Comparison of ENCODE assay signal across 8 cellular contexts in genomic region chr22:49959782-49960158, GRCh38. TPM values are rescaled to one million over a fixed set of nuclear protein-coding genes. Genes with fewer than 3 reads are reported as not detected.
A peak's percentile ranks its signal among the peaks of the same experiment; 100 is the strongest.
DNase-seq lines count a peak whose midpoint lies in the region; ATAC-seq, FAIRE-seq and TF ChIP-seq lines count a peak whose summit lies in the region.

No MANE protein-coding gene starts in this region.

- H3K4me1 ChIP-seq in K562 (replicated peaks in 1 of 2; ENCODE audit: control insufficient read depth in 2 of 2, insufficient read depth in 2 of 2, low read length in 2 of 2), result peaks cover 20 to 86% of the 10 kb centered on the region in 2 experiments

- intact Hi-C loops in activated naive CD4-positive, alpha-beta T cell treated with anti-CD3 and anti-CD28 coated beads for 36 hours (cut with micrococcal nuclease), result loop anchor here (1.0 to 5.0 kb wide), 5 partner anchors 14 to 566 kb away; partner anchors contain the start of gene SCO2
- intact Hi-C loops in K562 (cut with micrococcal nuclease), result no loop called here

- H3K9me3 ChIP-seq in KOPT-K1 (ENCODE audit: insufficient read depth, low read length, poor library complexity, severe bottlenecking), result no peaks in the 10 kb centered on the region
- H3K9me3 ChIP-seq in K562 (replicated peaks; ENCODE audit: control insufficient read depth, insufficient read depth, low read depth, low read length), result no peaks in the 10 kb centered on the region

- no peak; the same call in 2 of the 3 replicates for ATAC-seq in K562

- TSS peak; percentile 95 for BruUV-seq in K562 (replicated peaks; lab: Mats Ljungman, UMichigan)

- peaks cover 30% of the 10 kb centered on the region for H3K36me3 Mint-ChIP-seq in activated naive CD4-positive, alpha-beta T cell treated with anti-CD3 and anti-CD28 coated beads for 36 hours (ENCODE audit: low read depth)

- H3K9ac ChIP-seq in K562 (ENCODE audit: insufficient read depth in 1 of 2, low read depth in 2 of 2, low read length in 2 of 2), result peak overlapping the region; percentile 88 to 95

- peaks cover 18% of the 10 kb centered on the region for H3K4me1 Mint-ChIP-seq in activated naive CD4-positive, alpha-beta T cell treated with anti-CD3 and anti-CD28 coated beads for 36 hours (ENCODE audit: low read depth)

- peak overlapping the region; percentile 93 for H3K27ac Mint-ChIP-seq in activated naive CD4-positive, alpha-beta T cell treated with anti-CD3 and anti-CD28 coated beads for 36 hours

- no peak for TF ChIP-seq CTCF in K562 (IDR thresholded peaks at IDR 0.05 in 2 of 3, conservative IDR thresholded peaks at IDR 0.05 in 1 of 3; ENCODE audit: insufficient read depth in 2 of 3, low read depth in 1 of 3, low read length in 3 of 3)

- H3K9me1 ChIP-seq in K562 (ENCODE audit: control insufficient read depth, insufficient read depth, low read length), result no peaks in the 10 kb centered on the region

- TF ChIP-seq EP300 in K562 (IDR thresholded peaks at IDR 0.05; ENCODE audit: low read length), result no peak

- H3K36me3 ChIP-seq in KOPT-K1 (ENCODE audit: insufficient read depth, low read length) (peaks cover 31% of the 10 kb centered on the region), K562 (ENCODE audit: control insufficient read depth, insufficient read depth, low read length) (peaks cover 31% of the 10 kb centered on the region; the same call in 1 of the 3 replicates)

- peak overlapping the region; percentile 84 for H3K4me3 Mint-ChIP-seq in activated naive CD4-positive, alpha-beta T cell treated with anti-CD3 and anti-CD28 coated beads for 36 hours

- FAIRE-seq in K562 (lab: Jason Lieb, UNC), result no peak

- no peaks in the 10 kb centered on the region for H3K9me3 Mint-ChIP-seq in activated naive CD4-positive, alpha-beta T cell treated with anti-CD3 and anti-CD28 coated beads for 36 hours

- no peaks in the 10 kb centered on the region for H3K27me3 ChIP-seq in K562 (ENCODE audit: control insufficient read depth in 2 of 2, insufficient read depth in 2 of 2, low read length in 2 of 2)
- H3K27me3 ChIP-seq in layer of hippocampus (ENCODE audit: control insufficient read depth, insufficient read depth, low read length), result no peaks in the 10 kb centered on the region

- H4K20me1 ChIP-seq in K562 (replicated peaks; ENCODE audit: control insufficient read depth, insufficient read depth, low read length), result peaks cover 15% of the 10 kb centered on the region

- DNase-seq in activated naive CD4-positive, alpha-beta T cell treated with anti-CD3 and anti-CD28 coated beads for 36 hours, result peak; percentile 65
- DNase-seq in activated naive CD4-positive, alpha-beta T cell (lab: John Stamatoyannopoulos, UW), result no peak
- DNase-seq in K562 (ENCODE audit: extremely low read depth in 1 of 4, low spot score in 3 of 4), result no peak
- DNase-seq in NCI-H128 (lab: John Stamatoyannopoulos, UW; ENCODE audit: unreplicated experiment), result no peak
- no peak for DNase-seq in ecto neural progenitor cell (ENCODE audit: low spot score)

- CTCF ChIA-PET in activated naive CD4-positive, alpha-beta T cell treated with anti-CD3 and anti-CD28 coated beads for 36 hours (lab: Charles Lee), result interaction anchor here (0.8 to 1.6 kb wide), 3 partner anchors 13 to 192 kb away, joined by 3 to 4 read pairs (median 4); no protein-coding TSS in a partner anchor
- CTCF ChIA-PET in K562 (lab: Yijun Ruan, JAX; ENCODE audit: low intra/inter-chr PET ratio), result no interaction called here

- WGBS in K562 (ENCODE audit: insufficient coverage, low coverage, missing lambda C conversion rate), result 0% methylated on average over 2 of the region's 21 CpGs

- peaks cover 43% of the 10 kb centered on the region for H3K79me2 ChIP-seq in K562 (ENCODE audit: control insufficient read depth, insufficient read depth, low read length)

- H3K4me3 ChIP-seq in K562, result peak overlapping the region; percentile 76

- H3K27ac ChIP-seq in KOPT-K1 (ENCODE audit: low read depth, low read length, poor library complexity, severe bottlenecking) (peak overlapping the region; percentile 92), K562 (ENCODE audit: extremely low read depth, low read depth, low read length) (peak overlapping the region; percentile 94), layer of hippocampus (ENCODE audit: low read depth, low read length) (peak overlapping the region; percentile 97), temporal lobe (ENCODE audit: low read depth, low read length) (peak overlapping the region; percentile 88)

- in situ Hi-C loops in K562 (cut with MboI), result no loop called here

- no peaks in the 10 kb centered on the region for H3K27me3 Mint-ChIP-seq in activated naive CD4-positive, alpha-beta T cell treated with anti-CD3 and anti-CD28 coated beads for 36 hours (ENCODE audit: low read depth)

- no peak for TF ChIP-seq RAD21 in K562 (CRISPR knock-in tag; conservative IDR thresholded peaks at IDR 0.05 in 1 of 2, IDR thresholded peaks at IDR 0.05 in 1 of 2)

- peak overlapping the region; percentile 90 for H3K4me2 ChIP-seq in K562 (ENCODE audit: insufficient read depth, low read length)

- POLR2A ChIA-PET in K562 (lab: Yijun Ruan, JAX), result interaction anchor here (0.6 to 2.9 kb wide), 5 partner anchors 8 to 16 kb away, joined by 3 to 10 read pairs (median 4); no protein-coding TSS in a partner anchor

- no peak for TF ChIP-seq POLR2A in K562 (conservative IDR thresholded peaks at IDR 0.05)

- H2AFZ ChIP-seq in K562 (ENCODE audit: low read depth, low read length), result peak overlapping the region; percentile 70

RNA-seq across cellular contexts. Expression of gene PIM3, which starts 0.8 kb away (rescaled TPM):
- total RNA-seq in activated naive CD4-positive, alpha-beta T cell treated with anti-CD3 and anti-CD28 coated beads for 36 hours, result 100 to 1,000 TPM; 202 to 210 TPM
- 8.4 and 19.1 TPM in 2 replicates for total RNA-seq in K562 (2011; cell fraction: chromatin; rRNA removed; ENCODE audit: low replicate concordance)
- 31.2 and 35.0 TPM in 2 replicates for total RNA-seq in K562 (2011; cell fraction: nucleolus; rRNA removed)
- 9.8 and 13.2 TPM in 2 replicates for total RNA-seq in K562 (2011; cell fraction: nucleoplasm; rRNA removed)
- total RNA-seq in K562 (2014; rRNA removed) (37.0 and 41.1 TPM in 2 replicates), K562 (2014; rRNA removed; fragmentation: Illumina TruSeq; extraction: Trizol) (4.2 and 4.3 TPM in 2 replicates), K562 (2015; rRNA removed; fragmentation: Illumina TruSeq; extraction: Trizol) (11.9 and 13.8 TPM in 2 replicates), K562 (2021) (40.5 and 41.3 TPM in 2 replicates), temporal lobe (8.9 TPM)
- polyA plus RNA-seq in K562 (2011; rRNA removed) (5.3 and 8.0 TPM in 2 replicates), K562 (2014; fragmentation: Illumina TruSeq; extraction: Trizol) (4.4 and 11.4 TPM in 2 replicates), K562 (2014; fragmentation: Nextera tagmentation; extraction: Ambion mirVana) (under 1 TPM; 0.24 to 0.57 TPM), K562 (2014; rRNA removed) (34.1 and 35.4 TPM in 2 replicates)
- 13.4 and 28.9 TPM in 2 replicates for polyA plus RNA-seq in K562 (2011; cell fraction: cytosol; rRNA removed)
- polyA plus RNA-seq in K562 (2011; cell fraction: nucleus; rRNA removed), result 36.6 and 49.9 TPM in 2 replicates
- polyA plus RNA-seq in K562 (2012), result 18.0 and 35.9 TPM in 2 replicates
- 0.99 and 1.4 TPM in 2 replicates for polyA minus RNA-seq in K562 (2011; rRNA and poly(A)+ RNA removed)
- polyA minus RNA-seq in K562 (2011; cell fraction: cytosol; rRNA and poly(A)+ RNA removed), result 7.1 and 7.7 TPM in 2 replicates
- polyA minus RNA-seq in K562 (2011; cell fraction: nucleus; rRNA and poly(A)+ RNA removed), result 10.2 and 10.6 TPM in 2 replicates

RNA-seq across cellular contexts. Expression of gene CRELD2, which starts 41.3 kb away (rescaled TPM):
- 10 to 100 TPM; 15.3 to 16.2 TPM for total RNA-seq in activated naive CD4-positive, alpha-beta T cell treated with anti-CD3 and anti-CD28 coated beads for 36 hours
- total RNA-seq in K562 (2011; cell fraction: chromatin; rRNA removed; ENCODE audit: low replicate concordance), result 25.0 and 46.1 TPM in 2 replicates
- 45.8 and 49.4 TPM in 2 replicates for total RNA-seq in K562 (2011; cell fraction: nucleolus; rRNA removed)
- 32.0 and 37.3 TPM in 2 replicates for total RNA-seq in K562 (2011; cell fraction: nucleoplasm; rRNA removed)
- total RNA-seq in K562 (2014; rRNA removed) (25.3 and 33.2 TPM in 2 replicates), K562 (2014; rRNA removed; fragmentation: Illumina TruSeq; extraction: Trizol) (4.9 and 6.3 TPM in 2 replicates), K562 (2015; rRNA removed; fragmentation: Illumina TruSeq; extraction: Trizol) (10.1 and 10.7 TPM in 2 replicates), K562 (2021) (19.5 and 19.8 TPM in 2 replicates), temporal lobe (8.6 TPM)
- polyA plus RNA-seq in K562 (2011; rRNA removed) (8.8 and 12.4 TPM in 2 replicates), K562 (2014; fragmentation: Illumina TruSeq; extraction: Trizol) (6.3 and 9.3 TPM in 2 replicates), K562 (2014; fragmentation: Nextera tagmentation; extraction: Ambion mirVana) (1 to 10 TPM in 1 of 2 experiments, under 1 TPM in 1; 0.96 to 1.5 TPM), K562 (2014; rRNA removed) (19.9 and 22.4 TPM in 2 replicates)
- 12.4 and 16.3 TPM in 2 replicates for polyA plus RNA-seq in K562 (2011; cell fraction: cytosol; rRNA removed)
- 34.7 and 37.7 TPM in 2 replicates for polyA plus RNA-seq in K562 (2011; cell fraction: nucleus; rRNA removed)
- 18.1 and 28.6 TPM in 2 replicates for polyA plus RNA-seq in K562 (2012)
- polyA minus RNA-seq in K562 (2011; rRNA and poly(A)+ RNA removed), result 2.1 and 2.4 TPM in 2 replicates
- 5.1 and 6.0 TPM in 2 replicates for polyA minus RNA-seq in K562 (2011; cell fraction: cytosol; rRNA and poly(A)+ RNA removed)
- 5.1 and 5.8 TPM in 2 replicates for polyA minus RNA-seq in K562 (2011; cell fraction: nucleus; rRNA and poly(A)+ RNA removed)

RNA-seq across cellular contexts. Expression of gene ALG12, which starts 41.5 kb away (rescaled TPM):
- 1 to 10 TPM; 7.4 to 9.6 TPM for total RNA-seq in activated naive CD4-positive, alpha-beta T cell treated with anti-CD3 and anti-CD28 coated beads for 36 hours
- total RNA-seq in K562 (2011; cell fraction: chromatin; rRNA removed; ENCODE audit: low replicate concordance), result 6.2 and 18.5 TPM in 2 replicates
- total RNA-seq in K562 (2011; cell fraction: nucleolus; rRNA removed), result 20.3 and 21.8 TPM in 2 replicates
- total RNA-seq in K562 (2011; cell fraction: nucleoplasm; rRNA removed), result 13.6 and 15.7 TPM in 2 replicates
- total RNA-seq in K562 (2014; rRNA removed) (3.4 and 5.8 TPM in 2 replicates), K562 (2014; rRNA removed; fragmentation: Illumina TruSeq; extraction: Trizol) (0.83 and 2.0 TPM in 2 replicates), K562 (2015; rRNA removed; fragmentation: Illumina TruSeq; extraction: Trizol) (3.7 and 3.8 TPM in 2 replicates), K562 (2021) (8.5 and 11.0 TPM in 2 replicates), temporal lobe (5.4 TPM)
- polyA plus RNA-seq in K562 (2011; rRNA removed) (2.6 and 3.9 TPM in 2 replicates), K562 (2014; fragmentation: Illumina TruSeq; extraction: Trizol) (4.0 and 7.3 TPM in 2 replicates), K562 (2014; fragmentation: Nextera tagmentation; extraction: Ambion mirVana) (under 1 TPM; 0.20 to 0.62 TPM), K562 (2014; rRNA removed) (4.9 and 5.8 TPM in 2 replicates)
- polyA plus RNA-seq in K562 (2011; cell fraction: cytosol; rRNA removed), result 2.9 and 4.5 TPM in 2 replicates
- 14.0 and 20.4 TPM in 2 replicates for polyA plus RNA-seq in K562 (2011; cell fraction: nucleus; rRNA removed)
- polyA plus RNA-seq in K562 (2012), result 8.3 and 9.5 TPM in 2 replicates
- polyA minus RNA-seq in K562 (2011; rRNA and poly(A)+ RNA removed), result 2.2 and 3.7 TPM in 2 replicates
- polyA minus RNA-seq in K562 (2011; cell fraction: cytosol; rRNA and poly(A)+ RNA removed), result 3.6 and 3.7 TPM in 2 replicates
- 1.4 and 2.8 TPM in 2 replicates for polyA minus RNA-seq in K562 (2011; cell fraction: nucleus; rRNA and poly(A)+ RNA removed)

RNA-seq across cellular contexts. Expression of gene IL17REL, which starts 52.8 kb away (rescaled TPM):
- under 1 TPM; 0.12 to 0.15 TPM for total RNA-seq in activated naive CD4-positive, alpha-beta T cell treated with anti-CD3 and anti-CD28 coated beads for 36 hours
- total RNA-seq in K562 (2011; cell fraction: chromatin; rRNA removed; ENCODE audit: low replicate concordance), result 0.30 and 1.3 TPM in 2 replicates
- total RNA-seq in K562 (2011; cell fraction: nucleolus; rRNA removed), result 0.53 and 0.83 TPM in 2 replicates
- 0.66 and 0.76 TPM in 2 replicates for total RNA-seq in K562 (2011; cell fraction: nucleoplasm; rRNA removed)
- total RNA-seq in K562 (2014; rRNA removed) (0.05 and 0.29 TPM in 2 replicates), K562 (2014; rRNA removed; fragmentation: Illumina TruSeq; extraction: Trizol) (not detected in 2 replicates), K562 (2015; rRNA removed; fragmentation: Illumina TruSeq; extraction: Trizol) (0.11 and 0.15 TPM in 2 replicates), K562 (2021) (0.22 and 0.42 TPM in 2 replicates), temporal lobe (0.25 TPM)
- polyA plus RNA-seq in K562 (2011; rRNA removed) (0.05 and 0.06 TPM in 2 replicates), K562 (2014; fragmentation: Illumina TruSeq; extraction: Trizol) (0.08 TPM in 1 of 2 replicates, not detected in the other), K562 (2014; fragmentation: Nextera tagmentation; extraction: Ambion mirVana) (not detected), K562 (2014; rRNA removed) (0.08 and 0.11 TPM in 2 replicates)
- 0.03 and 0.16 TPM in 2 replicates for polyA plus RNA-seq in K562 (2011; cell fraction: cytosol; rRNA removed)
- polyA plus RNA-seq in K562 (2011; cell fraction: nucleus; rRNA removed), result 0.25 and 0.57 TPM in 2 replicates
- polyA plus RNA-seq in K562 (2012), result 0.17 and 0.18 TPM in 2 replicates
- not detected in 2 replicates for polyA minus RNA-seq in K562 (2011; rRNA and poly(A)+ RNA removed)
- not detected in 2 replicates for polyA minus RNA-seq in K562 (2011; cell fraction: cytosol; rRNA and poly(A)+ RNA removed)
- 0.54 and 0.56 TPM in 2 replicates for polyA minus RNA-seq in K562 (2011; cell fraction: nucleus; rRNA and poly(A)+ RNA removed)

Comparison
In these comparisons a context has a peak if more than half of its experiments do, and no peak if none do; other contexts are left out.
1. RNA of gene PIM3, which starts 0.8 kb away (total RNA-seq): 202 to 210 TPM in activated naive CD4-positive, alpha-beta T cell treated with anti-CD3 and anti-CD28 coated beads for 36 hours; 4.2 to 41.3 TPM in K562 and 8.9 TPM in temporal lobe (single experiment); every median in the first group is over 4 times any median in the second.
2. Peak in every context shown above with its lines, with median percentiles within 50 percentile points of each other: H3K27ac ChIP-seq.